Comparison of ENCODE assay signal across 9 cellular contexts in genomic region chr3:195102609-195103467, GRCh38.
DNase-seq lines count a peak whose midpoint lies in the region; ATAC-seq, FAIRE-seq and TF ChIP-seq lines count a peak whose summit lies in the region.
"Had no signal": no experiment of that assay in that cellular context is flagged by ENCODE, and none has a peak within 500 bp of the region (broad histone marks: within the 10 kb centered on the region; RNA-seq: fewer than 3 reads in every experiment).

No MANE protein-coding gene starts in this region.

- TF ChIP-seq CTCF in C4-2B (conservative IDR thresholded peaks at IDR 0.05) (no peak), epithelial cell of esophagus (IDR thresholded peaks at IDR 0.05; ENCODE audit: insufficient read depth, low read depth, low read length, missing control alignments) (no peak), nephron (IDR thresholded peaks at IDR 0.05; ENCODE audit: unreplicated experiment in 3 of 3) (no peak)

- peaks cover 11% of the 10 kb centered on the region for H3K27me3 Mint-ChIP-seq in nephron (ENCODE audit: low read depth)
- H3K27me3 Mint-ChIP-seq: activated naive CD8-positive, alpha-beta T cell had no signal

- H3K27ac Mint-ChIP-seq in nephron = peak overlapping the region; percentile 34 to 91 (median 54)
- H3K27ac Mint-ChIP-seq: activated naive CD8-positive, alpha-beta T cell had no signal

- DNase-seq in OCI-M1 (lab: John Stamatoyannopoulos, UW) (peak; percentile 51), epithelial cell of esophagus (ENCODE audit: low read depth) (peak; percentile 89), frontal cortex (ENCODE audit: low spot score in 2 of 2) (no peak), NCI-H1105 treated with DMSO at 0.1 percent for 48 hours (lab: John Stamatoyannopoulos, UW) (no peak)

- FAIRE-seq in frontal cortex (lab: Jason Lieb, UNC) = no peak

- H3K27ac ChIP-seq in C4-2B = peak overlapping the region; percentile 95

- peaks cover 29% of the 10 kb centered on the region for H3K4me1 Mint-ChIP-seq in nephron

- H3K4me3 ChIP-seq in epithelial cell of esophagus (ENCODE audit: low read length) = no peak overlapping the region

- H3K4me3 Mint-ChIP-seq in nephron = no peak overlapping the region
- H3K4me3 Mint-ChIP-seq: activated naive CD8-positive, alpha-beta T cell had no signal

- ATAC-seq in GM21619 (IDR thresholded peaks at IDR 0.05; ENCODE audit: unreplicated experiment) = no peak
- ATAC-seq in GM21786 (IDR thresholded peaks at IDR 0.05; ENCODE audit: unreplicated experiment) = no peak

- no peaks in the 10 kb centered on the region for H3K36me3 Mint-ChIP-seq in nephron (ENCODE audit: low read depth)
- H3K36me3 Mint-ChIP-seq: activated naive CD8-positive, alpha-beta T cell had no signal

- H3K9me3 Mint-ChIP-seq in nephron = no peaks in the 10 kb centered on the region

Comparison
In these comparisons a context has a peak if more than half of its experiments do, and no peak if none do; other contexts are left out.
1. DNase-seq: peak in OCI-M1 (single experiment) and epithelial cell of esophagus (single experiment); none in frontal cortex (0 of 2) and NCI-H1105 treated with DMSO at 0.1 percent for 48 hours (single experiment).